In the genomic region with DNA sequence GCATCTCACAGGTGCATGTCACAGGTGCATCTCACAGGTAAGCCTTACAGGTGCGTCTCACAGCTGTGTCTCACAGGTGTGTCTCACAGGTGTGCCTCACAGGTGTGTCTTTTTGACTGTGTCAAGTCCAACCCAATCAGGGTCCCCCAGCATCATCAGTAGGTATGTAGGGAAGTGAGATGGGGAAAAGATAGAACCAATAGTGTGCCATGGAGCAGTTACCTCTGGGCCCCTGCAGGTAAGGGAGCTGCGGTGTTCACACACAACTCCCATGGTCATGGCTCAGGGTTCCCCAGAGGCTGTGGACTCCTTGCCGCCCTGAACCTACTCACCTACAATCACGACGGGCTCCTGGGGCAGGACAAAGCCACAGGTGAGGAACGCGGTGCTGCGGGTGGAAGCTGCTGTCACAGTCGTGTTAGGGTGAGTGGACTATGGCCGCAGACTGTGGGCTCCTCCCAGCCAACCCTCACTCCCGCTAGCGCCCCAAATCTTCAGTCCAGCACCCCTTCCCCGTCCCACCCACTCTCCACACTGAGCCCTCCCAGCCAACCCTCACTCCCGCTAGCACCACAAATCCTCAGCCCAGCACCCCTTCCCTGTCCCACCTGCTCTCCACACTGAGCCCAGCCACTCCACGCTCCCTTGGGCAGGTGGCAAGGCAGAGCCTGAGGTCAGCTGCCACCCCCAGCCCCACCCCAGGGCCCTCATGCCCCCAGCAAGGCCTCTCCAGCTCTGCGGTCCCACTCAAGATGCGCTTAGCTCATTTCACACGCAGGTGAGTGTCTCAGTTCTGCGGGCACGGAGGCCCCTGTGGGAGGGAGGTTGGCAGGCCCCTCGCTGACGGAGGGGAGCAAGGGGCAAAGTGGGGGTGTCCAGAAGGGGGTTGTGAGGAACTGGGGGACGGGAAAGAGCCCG, we compare ENCODE assay signal across 1 cellular context.
TF ChIP-seq lines count a peak whose summit lies in the region.

No MANE protein-coding gene starts in this region.

TF ChIP-seq in GM23338, 12 proteins besides CTCF, POLR2A, EP300 and RAD21 (continued from another document):
- TF ChIP-seq, protein P1, sequence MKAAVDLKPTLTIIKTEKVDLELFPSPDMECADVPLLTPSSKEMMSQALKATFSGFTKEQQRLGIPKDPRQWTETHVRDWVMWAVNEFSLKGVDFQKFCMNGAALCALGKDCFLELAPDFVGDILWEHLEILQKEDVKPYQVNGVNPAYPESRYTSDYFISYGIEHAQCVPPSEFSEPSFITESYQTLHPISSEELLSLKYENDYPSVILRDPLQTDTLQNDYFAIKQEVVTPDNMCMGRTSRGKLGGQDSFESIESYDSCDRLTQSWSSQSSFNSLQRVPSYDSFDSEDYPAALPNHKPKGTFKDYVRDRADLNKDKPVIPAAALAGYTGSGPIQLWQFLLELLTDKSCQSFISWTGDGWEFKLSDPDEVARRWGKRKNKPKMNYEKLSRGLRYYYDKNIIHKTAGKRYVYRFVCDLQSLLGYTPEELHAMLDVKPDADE (IDR thresholded peaks at IDR 0.05): no peak
- no peak for TF ChIP-seq JUNB (IDR thresholded peaks at IDR 0.05; ENCODE audit: unreplicated experiment)
- no peak for TF ChIP-seq CREB1 (CRISPR knock-in tag; IDR thresholded peaks at IDR 0.05; ENCODE audit: low read depth)
- no peak for TF ChIP-seq EZH2phosphoT487 (IDR thresholded peaks at IDR 0.05; ENCODE audit: unreplicated experiment)
